28 cellular contexts compared by ENCODE assay signal in the genomic region with DNA sequence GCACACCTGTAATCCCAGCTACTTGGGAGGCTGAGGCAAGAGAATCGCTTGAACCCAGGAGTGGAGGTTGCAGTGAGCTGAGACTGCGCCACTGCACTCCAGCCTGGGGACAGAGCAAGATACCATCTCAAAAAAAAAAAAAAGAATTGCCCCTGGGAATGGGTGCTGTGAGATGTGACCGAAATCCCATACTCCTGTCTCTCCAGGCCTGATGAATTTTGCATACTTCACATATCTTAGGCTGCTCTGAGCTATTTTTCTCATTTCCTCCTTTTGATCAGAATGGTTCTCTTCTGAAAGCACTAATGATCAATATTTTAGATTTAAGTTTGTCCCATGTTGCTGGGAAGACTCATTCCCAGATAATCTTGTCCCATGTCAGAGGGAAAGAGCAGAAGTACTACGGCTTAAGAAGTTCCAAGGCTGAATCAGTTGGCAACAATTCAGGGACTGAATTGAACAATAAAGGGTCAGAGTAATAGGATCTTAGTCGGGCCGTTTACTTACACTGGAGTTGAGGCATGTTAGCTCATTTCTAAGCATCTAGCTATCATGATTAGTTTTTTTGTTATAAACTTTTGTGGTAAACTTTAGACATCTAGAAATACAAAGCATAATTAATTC. TPM values are rescaled to one million over a fixed set of nuclear protein-coding genes. Genes with fewer than 3 reads are reported as not detected.
DNase-seq lines count a peak whose midpoint lies in the region; ATAC-seq and TF ChIP-seq lines count a peak whose summit lies in the region.
"Had no signal": no experiment of that assay in that cellular context is flagged by ENCODE, and none has a peak within 500 bp of the region (broad histone marks: within the 10 kb centered on the region; RNA-seq: fewer than 3 reads in every experiment).

No MANE protein-coding gene starts in this region.

- no peak overlapping the region for H3K4me3 Mint-ChIP-seq in neural progenitor cell
- H3K4me3 Mint-ChIP-seq: activated CD4-positive, alpha-beta T cell treated with anti-CD3 and anti-CD28 coated beads, Interleukin-2, amount 10 ng/mL, durations not matched to agents 24 days and 14 days; CD4-positive, CD25-positive, alpha-beta regulatory T cell; immature natural killer cell; naive thymus-derived CD8-positive, alpha-beta T cell; T-helper 1 cell treated with Interleukin-12 subunit alpha and Interleukin-12 subunit beta and Interleukin-4 antibody, amounts not matched to agents 30 μg/mL and 1 μg/mL, for 36 hours had no signal

- H3K4me1 Mint-ChIP-seq in neural progenitor cell: peaks cover 17% of the 10 kb centered on the region
- H3K4me1 Mint-ChIP-seq: immature natural killer cell; naive thymus-derived CD8-positive, alpha-beta T cell had no signal

- H3K27ac ChIP-seq in SK-N-MC (peak overlapping the region; percentile 100), neural progenitor cell (no peak overlapping the region)
- H3K27ac ChIP-seq: dorsolateral prefrontal cortex, hepatocyte, right lobe of liver, SJSA1, tibial artery had no signal

- peak overlapping the region; percentile 9 for H3K4me2 ChIP-seq in neural progenitor cell
- H3K4me2 ChIP-seq: hepatocyte had no signal

- TF ChIP-seq CTCF in epithelial cell of esophagus (IDR thresholded peaks at IDR 0.05; ENCODE audit: insufficient read depth, low read depth, low read length, missing control alignments) (no peak), neural progenitor cell (IDR thresholded peaks at IDR 0.05) (no peak)

- no peaks in the 10 kb centered on the region for H3K27me3 ChIP-seq in neural progenitor cell
- H3K27me3 ChIP-seq: dorsolateral prefrontal cortex, right lobe of liver, SJSA1 had no signal

- ATAC-seq in GM18870 (IDR thresholded peaks at IDR 0.05; ENCODE audit: unreplicated experiment) (no peak), GM21737 (IDR thresholded peaks at IDR 0.05; ENCODE audit: unreplicated experiment) (no peak)
- ATAC-seq: naive thymus-derived CD8-positive, alpha-beta T cell; right lobe of liver had no signal

- no peaks in the 10 kb centered on the region for H4K20me1 ChIP-seq in neural progenitor cell (ENCODE audit: low read depth)

- peaks cover 24% of the 10 kb centered on the region for H3F3A ChIP-seq in neural progenitor cell (ENCODE audit: low read depth)

- H3K27ac Mint-ChIP-seq in neural progenitor cell: no peak overlapping the region
- H3K27ac Mint-ChIP-seq: activated CD4-positive, alpha-beta T cell treated with anti-CD3 and anti-CD28 coated beads, Interleukin-2, amount 10 ng/mL, durations not matched to agents 24 days and 14 days; CD4-positive, CD25-positive, alpha-beta regulatory T cell; naive thymus-derived CD8-positive, alpha-beta T cell; T-helper 1 cell treated with Interleukin-12 subunit alpha and Interleukin-12 subunit beta and Interleukin-4 antibody, amounts not matched to agents 30 μg/mL and 1 μg/mL, for 36 hours had no signal

- H3K27me3 Mint-ChIP-seq in neural progenitor cell (ENCODE audit: insufficient read depth, low read depth): peaks cover 3% of the 10 kb centered on the region
- H3K27me3 Mint-ChIP-seq: activated CD4-positive, alpha-beta T cell treated with anti-CD3 and anti-CD28 coated beads, Interleukin-2, amount 10 ng/mL, durations not matched to agents 24 days and 14 days had no signal

- H3K36me3 Mint-ChIP-seq in neural progenitor cell: no peaks in the 10 kb centered on the region
- H3K36me3 Mint-ChIP-seq: CD4-positive, CD25-positive, alpha-beta regulatory T cell; immature natural killer cell had no signal

- H3K36me3 ChIP-seq in SK-N-MC (ENCODE audit: insufficient read depth, low read length) (no peaks in the 10 kb centered on the region), neural progenitor cell (no peaks in the 10 kb centered on the region)
- H3K36me3 ChIP-seq: right lobe of liver, SJSA1, tibial artery had no signal

- H2AFZ ChIP-seq in neural progenitor cell (replicated peaks): no peak overlapping the region
- H2AFZ ChIP-seq: hepatocyte had no signal

- DNase-seq in EH (ENCODE audit: low read depth): peak; percentile 27
- no peak for DNase-seq in SK-N-MC (ENCODE audit: low read depth, low spot score)
- peak; percentile 18 for DNase-seq in epithelial cell of esophagus (ENCODE audit: low read depth)
- DNase-seq in neural progenitor cell (ENCODE audit: low spot score): peak; percentile 44
- no peak for DNase-seq in KG1 (lab: John Stamatoyannopoulos, UW)
- no peak for DNase-seq in superior temporal gyrus (ENCODE audit: extremely low spot score)
- DNase-seq: activated CD4-positive, alpha-beta T cell treated with anti-CD3 and anti-CD28 coated beads, Interleukin-2, amount 10 ng/mL, durations not matched to agents 24 days and 14 days; activated naive CD4-positive, alpha-beta T cell; activated T-cell treated with anti-CD3 and anti-CD28 coated beads, Interleukin-2, amount 50 U/mL, for 48 hours; amygdala; CD4-positive, CD25-positive, alpha-beta regulatory T cell; central memory CD4-positive, alpha-beta T cell; dorsolateral prefrontal cortex; immature natural killer cell; KBM-7; midbrain; naive thymus-derived CD8-positive, alpha-beta T cell; NCI-H1436; NCI-H510A treated with DMSO at 0.1 percent for 48 hours; right lobe of liver; stimulated activated CD4-positive, alpha-beta T cell treated with anti-CD3 and anti-CD28 coated beads, Interleukin-4, amount 100 ng/mL, for 4 hours; stimulated activated naive CD4-positive, alpha-beta T cell; tibial artery had no signal

- H3K4me3 ChIP-seq in SK-N-MC (peak overlapping the region; percentile 38), epithelial cell of esophagus (ENCODE audit: low read length) (no peak overlapping the region), neural progenitor cell (no peak overlapping the region)
- H3K4me3 ChIP-seq: dorsolateral prefrontal cortex, hepatocyte, right lobe of liver, SJSA1, tibial artery had no signal

- no peaks in the 10 kb centered on the region for H3K9me3 ChIP-seq in SK-N-MC (ENCODE audit: low read depth, low read length)
- no peaks in the 10 kb centered on the region for H3K9me3 ChIP-seq in neural progenitor cell (ENCODE audit: low read depth)
- H3K9me3 ChIP-seq: right lobe of liver, SJSA1, tibial artery had no signal

- H3K9ac ChIP-seq in SK-N-MC (ENCODE audit: insufficient read length) (peak overlapping the region; percentile 74), neural progenitor cell (no peak overlapping the region)

- peaks cover 34% of the 10 kb centered on the region for H3K4me1 ChIP-seq in neural progenitor cell
- H3K4me1 ChIP-seq: right lobe of liver, SJSA1, tibial artery had no signal

- H3K9me3 Mint-ChIP-seq in neural progenitor cell: peaks cover 2% of the 10 kb centered on the region
- H3K9me3 Mint-ChIP-seq: activated CD4-positive, alpha-beta T cell treated with anti-CD3 and anti-CD28 coated beads, Interleukin-2, amount 10 ng/mL, durations not matched to agents 24 days and 14 days; CD4-positive, CD25-positive, alpha-beta regulatory T cell; immature natural killer cell; naive thymus-derived CD8-positive, alpha-beta T cell; T-helper 1 cell treated with Interleukin-12 subunit alpha and Interleukin-12 subunit beta and Interleukin-4 antibody, amounts not matched to agents 30 μg/mL and 1 μg/mL, for 36 hours had no signal

- H3K79me2 ChIP-seq in neural progenitor cell (ENCODE audit: low read depth): no peaks in the 10 kb centered on the region
- H3K79me2 ChIP-seq: hepatocyte had no signal

RNA-seq across cellular contexts. Expression of a gene that starts 44.2 kb away (rescaled TPM):
- total RNA-seq in neural progenitor cell (ENCODE audit: low replicate concordance): 53.2 and 75.0 TPM in 2 replicates

RNA-seq across cellular contexts. Expression of a gene that starts 54.1 kb away (rescaled TPM):
- 30.8 and 41.6 TPM in 2 replicates for total RNA-seq in neural progenitor cell (ENCODE audit: low replicate concordance)

Comparison
In these comparisons a context has a peak if more than half of its experiments do, and no peak if none do; other contexts are left out.
1. DNase-seq: peak in EH (single experiment), epithelial cell of esophagus (single experiment) and neural progenitor cell (single experiment); none in SK-N-MC (single experiment), KG1 (single experiment) and superior temporal gyrus (single experiment).